26 cellular contexts compared by ENCODE assay signal in the genomic region with DNA sequence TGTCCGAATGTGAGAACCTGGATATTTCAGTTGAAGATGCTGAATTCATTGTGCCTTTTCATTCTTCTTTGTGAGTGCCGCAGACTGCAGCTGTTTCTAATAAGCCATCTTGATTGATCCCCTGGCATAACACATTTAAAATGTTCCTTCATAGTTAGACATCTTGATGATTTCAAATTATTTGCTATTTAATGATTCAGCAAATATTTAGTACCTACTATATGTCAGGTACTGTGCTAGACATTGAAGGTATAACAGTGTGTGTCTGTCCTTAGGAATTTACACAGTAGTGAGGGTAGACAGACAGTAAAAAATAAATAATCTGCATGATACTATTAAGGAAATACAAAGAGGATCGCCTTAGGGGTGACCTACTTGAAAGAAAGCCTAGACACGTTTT.
"Had no signal": no experiment of that assay in that cellular context is flagged by ENCODE, and none has a peak within 500 bp of the region (broad histone marks: within the 10 kb centered on the region; RNA-seq: fewer than 3 reads in every experiment).

No MANE protein-coding gene starts in this region.

- H3K27me3 Mint-ChIP-seq: activated CD4-positive, alpha-beta memory T cell treated with anti-CD3 and anti-CD28 coated beads, Interleukin-2, amount 10 ng/mL, durations not matched to agents 7 days and 5 days; activated naive CD4-positive, alpha-beta T cell treated with anti-CD3 and anti-CD28 coated beads, Interleukin-2, amount 50 U/mL, for 24 hours; activated T-helper 17 cell treated with anti-CD3 and anti-CD28 coated beads, Interleukin-2, amount 50 U/mL, for 72 hours had no signal

- H3K27ac Mint-ChIP-seq: activated CD4-positive, alpha-beta memory T cell treated with anti-CD3 and anti-CD28 coated beads, Interleukin-2, amount 10 ng/mL, durations not matched to agents 7 days and 5 days had no signal

- H3K9me3 ChIP-seq: adrenal gland had no signal

- H3K4me3 ChIP-seq: adrenal gland, cardiac muscle cell had no signal

- H3K27ac ChIP-seq: adrenal gland, cardiac muscle cell, RWPE1, VCaP had no signal

- H3K4me3 Mint-ChIP-seq: activated CD4-positive, alpha-beta memory T cell treated with anti-CD3 and anti-CD28 coated beads, Interleukin-2, amount 10 ng/mL, durations not matched to agents 7 days and 5 days; activated naive CD4-positive, alpha-beta T cell treated with anti-CD3 and anti-CD28 coated beads, Interleukin-2, amount 50 U/mL, for 24 hours; activated T-cell treated with anti-CD3 and anti-CD28 coated beads, Interleukin-2, amount 50 U/mL, for 72 hours; activated T-helper 17 cell treated with anti-CD3 and anti-CD28 coated beads, Interleukin-2, amount 50 U/mL, for 72 hours had no signal

- ATAC-seq: activated T-cell treated with anti-CD3 and anti-CD28 coated beads, Interleukin-2, amount 50 U/mL, for 72 hours; activated T-helper 17 cell treated with anti-CD3 and anti-CD28 coated beads, Interleukin-2, amount 50 U/mL, for 72 hours; Right ventricle myocardium inferior had no signal

- H3K9me3 Mint-ChIP-seq: activated CD4-positive, alpha-beta memory T cell treated with anti-CD3 and anti-CD28 coated beads, Interleukin-2, amount 10 ng/mL, durations not matched to agents 7 days and 5 days had no signal

- H3K36me3 ChIP-seq: cardiac muscle cell had no signal

- H3K27me3 ChIP-seq: adrenal gland, cardiac muscle cell had no signal

- DNase-seq: activated CD4-positive, alpha-beta memory T cell treated with anti-CD3 and anti-CD28 coated beads, Interleukin-2, amount 10 ng/mL, durations not matched to agents 7 days and 5 days; activated CD4-positive, alpha-beta T cell treated with anti-CD3 and anti-CD28 coated beads for 1 hour; activated CD4-positive, alpha-beta T cell treated with anti-CD3 and anti-CD28 coated beads for 48 hours; activated CD4-positive, CD25-positive, alpha-beta regulatory T cell; activated effector memory CD4-positive, alpha-beta T cell treated with anti-CD3 and anti-CD28 coated beads, Interleukin-2, amount 50 U/mL, for 16 hours; activated naive CD4-positive, alpha-beta T cell; activated T-cell treated with anti-CD3 and anti-CD28 coated beads, Interleukin-2, amount 50 U/mL, for 1 hour; activated T-cell treated with anti-CD3 and anti-CD28 coated beads, Interleukin-2, amount 50 U/mL, for 72 hours; Karpas-422; NCI-H1105; NCI-H1417 treated with DMSO at 0.1 percent for 48 hours; NCI-H187 treated with DMSO at 0.1 percent for 48 hours; NCI-H2081 treated with DMSO at 0.1 percent for 48 hours; NCI-H345; NCI-H524 treated with DMSO at 0.1 percent for 48 hours; SIG-M5; T-helper 1 cell; T-helper 2 cell; T-helper 9 cell had no signal
